ENCODE assay signal across 34 cellular contexts in genomic region chrX:79288723-79289122, GRCh38.
"Had no signal": no experiment of that assay in that cellular context is flagged by ENCODE, and none has a peak within 500 bp of the region (broad histone marks: within the 10 kb centered on the region; RNA-seq: fewer than 3 reads in every experiment).

No MANE protein-coding gene starts in this region.

- H3K4me1 Mint-ChIP-seq: activated B cell treated with CpG ODN at 0.5 μM for 24 hours, brain had no signal

- H3K27me3 ChIP-seq: ascending aorta, cardiac muscle cell, colonic mucosa, esophagus squamous epithelium, heart left ventricle had no signal

- H3K9me3 Mint-ChIP-seq: activated B cell treated with CpG ODN at 0.5 μM for 24 hours; activated CD4-positive, alpha-beta memory T cell treated with anti-CD3 and anti-CD28 coated beads, Interleukin-2, amount 10 ng/mL, durations not matched to agents 7 days and 5 days; activated CD4-positive, alpha-beta T cell treated with anti-CD3 and anti-CD28 coated beads, Interleukin-2, amount 10 ng/mL, durations not matched to agents 7 days and 5 days; activated naive CD4-positive, alpha-beta T cell treated with anti-CD3 and anti-CD28 coated beads, Interleukin-2, amount 50 U/mL, for 24 hours; activated T-cell treated with anti-CD3 and anti-CD28 coated beads, Interleukin-2, amount 50 U/mL, for 24 hours; activated T-cell treated with anti-CD3 and anti-CD28 coated beads, Interleukin-2, amount 50 U/mL, for 72 hours; T-helper 2 cell treated with Interferon-gamma antibody and Interleukin-4, amounts not matched to agents 5 μg/mL and 100 μg/mL, for 36 hours had no signal

- H3K9me3 ChIP-seq: adrenal gland, ascending aorta, breast epithelium, colonic mucosa, esophagus squamous epithelium, heart left ventricle had no signal

- ATAC-seq: activated CD4-positive, CD25-positive, alpha-beta regulatory T cell treated with anti-CD3 and anti-CD28 coated beads, Interleukin-2, amount 50 U/mL, for 24 hours; activated naive CD8-positive, alpha-beta T cell treated with anti-CD3 and anti-CD28 coated beads, Interleukin-2, amount 50 U/mL, for 24 hours; activated T-cell treated with anti-CD3 and anti-CD28 coated beads, Interleukin-2, amount 50 U/mL, for 72 hours; heart left ventricle; T-helper 17 cell had no signal

- H3K27ac Mint-ChIP-seq: activated B cell treated with CpG ODN at 0.5 μM for 24 hours; activated CD4-positive, alpha-beta memory T cell treated with anti-CD3 and anti-CD28 coated beads, Interleukin-2, amount 10 ng/mL, durations not matched to agents 7 days and 5 days; activated CD4-positive, alpha-beta T cell treated with anti-CD3 and anti-CD28 coated beads, Interleukin-2, amount 10 ng/mL, durations not matched to agents 7 days and 5 days; activated naive CD4-positive, alpha-beta T cell treated with anti-CD3 and anti-CD28 coated beads, Interleukin-2, amount 50 U/mL, for 24 hours; activated naive CD8-positive, alpha-beta T cell treated with anti-CD3 and anti-CD28 coated beads for 36 hours; activated naive CD8-positive, alpha-beta T cell treated with anti-CD3 and anti-CD28 coated beads, Interleukin-2, amount 50 U/mL, for 24 hours; activated T-cell treated with anti-CD3 and anti-CD28 coated beads, Interleukin-2, amount 50 U/mL, for 24 hours; activated T-cell treated with anti-CD3 and anti-CD28 coated beads, Interleukin-2, amount 50 U/mL, for 72 hours; brain; T-helper 17 cell had no signal

- H3K4me3 ChIP-seq: adrenal gland, ascending aorta, breast epithelium, cardiac muscle cell, colonic mucosa, esophagus squamous epithelium, heart left ventricle had no signal

- DNase-seq: activated B cell treated with CpG ODN at 0.5 μM for 24 hours; activated CD4-positive, alpha-beta memory T cell treated with anti-CD3 and anti-CD28 coated beads, Interleukin-2, amount 10 ng/mL, durations not matched to agents 7 days and 5 days; activated CD4-positive, alpha-beta T cell treated with anti-CD3 and anti-CD28 coated beads, Interleukin-2, amount 10 ng/mL, durations not matched to agents 7 days and 5 days; activated CD4-positive, alpha-beta T cell treated with anti-CD3 and anti-CD28 coated beads, Interleukin-2, amount 50 U/mL, for 4 hours; activated CD8-positive, alpha-beta memory T cell treated with anti-CD3 and anti-CD28 coated beads, Interleukin-2, amount 50 U/mL, for 48 hours; activated gamma-delta T cell; activated naive CD4-positive, alpha-beta T cell; activated naive CD8-positive, alpha-beta T cell treated with anti-CD3 and anti-CD28 coated beads for 36 hours; activated naive CD8-positive, alpha-beta T cell treated with anti-CD3 and anti-CD28 coated beads, Interleukin-2, amount 50 U/mL, for 24 hours; activated T-cell treated with anti-CD3 and anti-CD28 coated beads for 4 hours; activated T-cell treated with anti-CD3 and anti-CD28 coated beads, Interleukin-2, amount 50 U/mL, for 24 hours; activated T-cell treated with anti-CD3 and anti-CD28 coated beads, Interleukin-2, amount 50 U/mL, for 72 hours; adrenal gland; amygdala; central memory CD4-positive, alpha-beta T cell; cerebellar nuclear complex; colonic mucosa; effector CD8-positive, alpha-beta T cell; esophagus squamous epithelium; foreskin melanocyte; glutamatergic neuron; heart left ventricle; T-helper 1 cell; T-helper 17 cell; T1000; WERI-Rb-1 had no signal

- H3K27ac ChIP-seq: adrenal gland, ascending aorta, breast epithelium, cardiac muscle cell, colonic mucosa, epithelial cell of prostate, esophagus squamous epithelium, heart left ventricle, WERI-Rb-1 had no signal

- H3K4me1 ChIP-seq: adrenal gland, ascending aorta, breast epithelium, colonic mucosa, esophagus squamous epithelium, heart left ventricle had no signal

- H3K27me3 Mint-ChIP-seq: activated B cell treated with CpG ODN at 0.5 μM for 24 hours; activated CD4-positive, alpha-beta memory T cell treated with anti-CD3 and anti-CD28 coated beads, Interleukin-2, amount 10 ng/mL, durations not matched to agents 7 days and 5 days; activated CD4-positive, alpha-beta T cell treated with anti-CD3 and anti-CD28 coated beads, Interleukin-2, amount 10 ng/mL, durations not matched to agents 7 days and 5 days; activated naive CD4-positive, alpha-beta T cell treated with anti-CD3 and anti-CD28 coated beads, Interleukin-2, amount 50 U/mL, for 24 hours; activated naive CD8-positive, alpha-beta T cell treated with anti-CD3 and anti-CD28 coated beads for 36 hours; activated naive CD8-positive, alpha-beta T cell treated with anti-CD3 and anti-CD28 coated beads, Interleukin-2, amount 50 U/mL, for 24 hours; brain; T-helper 17 cell had no signal

- H3K4me3 Mint-ChIP-seq: activated B cell treated with CpG ODN at 0.5 μM for 24 hours; activated CD4-positive, alpha-beta memory T cell treated with anti-CD3 and anti-CD28 coated beads, Interleukin-2, amount 10 ng/mL, durations not matched to agents 7 days and 5 days; activated CD4-positive, alpha-beta T cell treated with anti-CD3 and anti-CD28 coated beads, Interleukin-2, amount 10 ng/mL, durations not matched to agents 7 days and 5 days; activated naive CD4-positive, alpha-beta T cell treated with anti-CD3 and anti-CD28 coated beads, Interleukin-2, amount 50 U/mL, for 24 hours; activated naive CD8-positive, alpha-beta T cell treated with anti-CD3 and anti-CD28 coated beads for 36 hours; activated naive CD8-positive, alpha-beta T cell treated with anti-CD3 and anti-CD28 coated beads, Interleukin-2, amount 50 U/mL, for 24 hours; activated T-cell treated with anti-CD3 and anti-CD28 coated beads, Interleukin-2, amount 50 U/mL, for 24 hours; brain; T-helper 17 cell; T-helper 2 cell treated with Interferon-gamma antibody and Interleukin-4, amounts not matched to agents 5 μg/mL and 100 μg/mL, for 36 hours had no signal

- H3K36me3 Mint-ChIP-seq: brain had no signal

- H3K36me3 ChIP-seq: adrenal gland, ascending aorta, breast epithelium, cardiac muscle cell, colonic mucosa, esophagus squamous epithelium, heart left ventricle, WERI-Rb-1 had no signal
